ENCODE assay signal across 21 cellular contexts in genomic region chr1:214510914-214511638, GRCh38. TPM values are rescaled to one million over a fixed set of nuclear protein-coding genes. Genes with fewer than 3 reads are reported as not detected.
A peak's percentile ranks its signal among the peaks of the same experiment; 100 is the strongest.
DNase-seq lines count a peak whose midpoint lies in the region; ATAC-seq, FAIRE-seq and TF ChIP-seq lines count a peak whose summit lies in the region.
"Had no signal": no experiment of that assay in that cellular context is flagged by ENCODE, and none has a peak within 500 bp of the region (broad histone marks: within the 10 kb centered on the region; RNA-seq: fewer than 3 reads in every experiment).

No MANE protein-coding gene starts in this region.

- peaks cover 75% of the 10 kb centered on the region for H3K4me1 Mint-ChIP-seq in chondrocyte (ENCODE audit: low read depth)
- no peaks in the 10 kb centered on the region for H3K4me1 Mint-ChIP-seq in activated T-helper 17 cell treated with anti-CD3 and anti-CD28 coated beads, Interleukin-2, amount 50 U/mL, for 72 hours
- H3K4me1 Mint-ChIP-seq: B cell had no signal

- WGBS in mesendoderm (ENCODE audit: extremely low coverage, insufficient coverage, low lambda C conversion rate), result 100% methylated on average over 2 of the region's 6 CpGs

- H3K4me3 Mint-ChIP-seq in chondrocyte (ENCODE audit: unreplicated experiment), result no peak overlapping the region
- no peak overlapping the region for H3K4me3 Mint-ChIP-seq in activated T-helper 17 cell treated with anti-CD3 and anti-CD28 coated beads, Interleukin-2, amount 50 U/mL, for 72 hours
- H3K4me3 Mint-ChIP-seq: B cell; CD4-positive, alpha-beta T cell had no signal

- H3K9me3 Mint-ChIP-seq in chondrocyte (ENCODE audit: low read depth), result peaks cover 4% of the 10 kb centered on the region
- no peaks in the 10 kb centered on the region for H3K9me3 Mint-ChIP-seq in activated T-helper 17 cell treated with anti-CD3 and anti-CD28 coated beads, Interleukin-2, amount 50 U/mL, for 72 hours
- H3K9me3 Mint-ChIP-seq: CD4-positive, alpha-beta T cell had no signal

- H3K4me2 ChIP-seq in mesendoderm (ENCODE audit: low read length), result no peak overlapping the region

- H3K4me3 ChIP-seq in mesendoderm (ENCODE audit: low read length) (no peak overlapping the region), skeletal muscle tissue (ENCODE audit: low read length in 3 of 3) (no peak overlapping the region)

- H3K36me3 Mint-ChIP-seq in chondrocyte (ENCODE audit: low read depth), result peaks cover 2% of the 10 kb centered on the region
- no peaks in the 10 kb centered on the region for H3K36me3 Mint-ChIP-seq in activated T-helper 17 cell treated with anti-CD3 and anti-CD28 coated beads, Interleukin-2, amount 50 U/mL, for 72 hours (ENCODE audit: low read depth)

- H3K9me3 ChIP-seq in skeletal muscle tissue (ENCODE audit: control insufficient read depth in 3 of 3, low read length in 3 of 3), result no peaks in the 10 kb centered on the region

- H3K27ac ChIP-seq in mesendoderm (ENCODE audit: low read depth, low read length) (no peak overlapping the region), skeletal muscle tissue (ENCODE audit: low read depth, low read length) (peak overlapping the region; percentile 6)
- H3K27ac ChIP-seq: HL-60 had no signal

- FAIRE-seq in GM18507 (lab: Jason Lieb, UNC), result peak; percentile 5
- FAIRE-seq: G401.6, GM12891, H1 had no signal

- H2AK5ac ChIP-seq in mesendoderm (ENCODE audit: low read length), result no peak overlapping the region

- H2BK5ac ChIP-seq in mesendoderm (ENCODE audit: low read length), result no peak overlapping the region

- peak overlapping the region; percentile 36 for H3K4ac ChIP-seq in mesendoderm (ENCODE audit: low read depth, low read length)

- peak overlapping the region; percentile 28 for H2BK120ac ChIP-seq in mesendoderm (ENCODE audit: low read depth, low read length)

- H3K18ac ChIP-seq in mesendoderm (ENCODE audit: low read length), result no peak overlapping the region

- H3K27ac Mint-ChIP-seq in chondrocyte (ENCODE audit: unreplicated experiment), result peak overlapping the region; percentile 78
- no peak overlapping the region for H3K27ac Mint-ChIP-seq in activated T-helper 17 cell treated with anti-CD3 and anti-CD28 coated beads, Interleukin-2, amount 50 U/mL, for 72 hours
- H3K27ac Mint-ChIP-seq: B cell; CD4-positive, alpha-beta T cell had no signal

- ATAC-seq in activated T-helper 17 cell treated with anti-CD3 and anti-CD28 coated beads, Interleukin-2, amount 50 U/mL, for 72 hours (replicated peaks), result no peak

- H3K27me3 ChIP-seq in mesendoderm (ENCODE audit: insufficient read depth, low read length, poor library complexity) (no peaks in the 10 kb centered on the region), skeletal muscle tissue (ENCODE audit: control insufficient read depth in 3 of 3, insufficient read depth in 3 of 3, low read length in 3 of 3) (no peaks in the 10 kb centered on the region)

- no peak for DNase-seq in GM18507 (ENCODE audit: extremely low spot score, insufficient read length, low read depth)
- no peak for DNase-seq in chondrocyte (ENCODE audit: low spot score)
- DNase-seq in mesendoderm, result no peak
- no peak for DNase-seq in NCI-H1930 (lab: John Stamatoyannopoulos, UW)
- no peak for DNase-seq in SIG-M5 (lab: John Stamatoyannopoulos, UW)
- DNase-seq: ACHN; C1 segment of cervical spinal cord; CD4-positive, alpha-beta T cell; DMS153; DMS79 treated with DMSO at 0.1 percent for 48 hours; EL; HCEC 1CT; IMR-90; KBM-7 had no signal

- H3K36me3 ChIP-seq in mesendoderm (ENCODE audit: control insufficient read depth, insufficient read depth, low read length), result no peaks in the 10 kb centered on the region
- no peaks in the 10 kb centered on the region for H3K36me3 ChIP-seq in skeletal muscle tissue (ENCODE audit: control insufficient read depth in 3 of 3, insufficient read depth in 3 of 3, low read length in 3 of 3)

- H3K56ac ChIP-seq in mesendoderm (ENCODE audit: low read length), result no peak overlapping the region

- H3K23ac ChIP-seq in mesendoderm (ENCODE audit: low read length), result no peak overlapping the region

- H3K4me1 ChIP-seq in mesendoderm (ENCODE audit: control insufficient read depth, low read depth, low read length), result peaks cover 18% of the 10 kb centered on the region
- peaks cover 23 to 38% (median 29%) of the 10 kb centered on the region in 3 donors for H3K4me1 ChIP-seq in skeletal muscle tissue (ENCODE audit: control insufficient read depth in 3 of 3, insufficient read depth in 3 of 3, low read length in 3 of 3)

- peaks cover 76% of the 10 kb centered on the region for H3K79me2 ChIP-seq in mesendoderm (ENCODE audit: control insufficient read depth, insufficient read depth, low read length)

- peaks cover 13% of the 10 kb centered on the region for H3K79me1 ChIP-seq in mesendoderm (ENCODE audit: low read length)

- no peak overlapping the region for H3K9ac ChIP-seq in mesendoderm (ENCODE audit: low read length)
- no peak overlapping the region for H3K9ac ChIP-seq in skeletal muscle tissue (ENCODE audit: low read depth in 1 of 3, low read length in 3 of 3)

- no peak for TF ChIP-seq CTCF in chondrocyte (IDR thresholded peaks at IDR 0.05)

- H4K8ac ChIP-seq in mesendoderm (ENCODE audit: low read depth, low read length), result no peak overlapping the region

- no peak overlapping the region for H2BK15ac ChIP-seq in mesendoderm (replicated peaks; ENCODE audit: low read depth)

- H3K27me3 Mint-ChIP-seq in chondrocyte (ENCODE audit: low read depth), result no peaks in the 10 kb centered on the region
- H3K27me3 Mint-ChIP-seq in activated T-helper 17 cell treated with anti-CD3 and anti-CD28 coated beads, Interleukin-2, amount 50 U/mL, for 72 hours, result peaks cover 12% of the 10 kb centered on the region
- H3K27me3 Mint-ChIP-seq: B cell; CD4-positive, alpha-beta T cell had no signal

- H4K5ac ChIP-seq in mesendoderm (ENCODE audit: low read length), result no peak overlapping the region

RNA-seq across cellular contexts. Expression of gene PTPN14, which starts 40.3 kb away (rescaled TPM):
- total RNA-seq in chondrocyte, result 125 to 174 TPM (median 136 TPM) in 3 replicates
- 39.3 TPM for polyA plus RNA-seq in mesendoderm (2013, experiment 1 of 2)
- 38.7 TPM for polyA plus RNA-seq in mesendoderm (2013, experiment 2 of 2)
- 19.8 TPM for total RNA-seq in skeletal muscle tissue
- total RNA-seq in activated T-helper 17 cell treated with anti-CD3 and anti-CD28 coated beads, Interleukin-2, amount 50 U/mL, for 72 hours, result under 1 TPM; 0.66 to 0.89 TPM
- total RNA-seq: B cell had no signal

Comparison
In these comparisons a context has a peak if more than half of its experiments do, and no peak if none do; other contexts are left out.
1. RNA of gene PTPN14, which starts 40.3 kb away (total RNA-seq): 125 to 174 TPM in chondrocyte and 19.8 TPM in skeletal muscle tissue (single experiment); 0.66 to 0.89 TPM in activated T-helper 17 cell treated with anti-CD3 and anti-CD28 coated beads, Interleukin-2, amount 50 U/mL, for 72 hours; every median in the first group is over 10 times any median in the second.